17 cellular contexts compared by ENCODE assay signal in genomic region chr13:102323012-102323411, GRCh38.
DNase-seq lines count a peak whose midpoint lies in the region; ATAC-seq and TF ChIP-seq lines count a peak whose summit lies in the region.
"Had no signal": no experiment of that assay in that cellular context is flagged by ENCODE, and none has a peak within 500 bp of the region (broad histone marks: within the 10 kb centered on the region; RNA-seq: fewer than 3 reads in every experiment).

No MANE protein-coding gene starts in this region.

- H3K4me1 ChIP-seq in SK-N-SH (ENCODE audit: control insufficient read depth in 1 of 2, insufficient read depth in 2 of 2, low read depth in 1 of 2, low read length in 1 of 2), result peaks cover 4 to 38% of the 10 kb centered on the region in 2 experiments; a peak in 3 of 4 replicates
- H3K4me1 ChIP-seq: A549; BLaER1 treated with 17β-estradiol and CSF1 and Interleukin-3, amounts not matched to agents 10 nM and 100 nM; Caco-2 had no signal

- H3K9ac ChIP-seq in SK-N-SH, result no peak overlapping the region
- H3K9ac ChIP-seq in SK-N-MC (ENCODE audit: insufficient read length), result peak overlapping the region; percentile 38
- H3K9ac ChIP-seq: BLaER1 treated with 17β-estradiol and CSF1 and Interleukin-3, amounts not matched to agents 10 nM and 100 nM had no signal

- no peaks in the 10 kb centered on the region for H3K9me2 ChIP-seq in SK-N-SH

- H3K27me3 ChIP-seq in SK-N-SH (ENCODE audit: insufficient read depth), result no peaks in the 10 kb centered on the region
- H3K27me3 ChIP-seq: BLaER1 treated with 17β-estradiol and CSF1 and Interleukin-3, amounts not matched to agents 10 nM and 100 nM had no signal

- TF ChIP-seq CTCF in SK-N-SH (IDR thresholded peaks at IDR 0.05) (no peak), retinal pigment epithelial cell (conservative IDR thresholded peaks at IDR 0.05; ENCODE audit: low read depth, low read length) (no peak)

- ATAC-seq in SK-N-SH treated with all-trans-retinoic acid at 6 μM for 48 hours (no peak), HG02610 (IDR thresholded peaks at IDR 0.05; ENCODE audit: unreplicated experiment) (no peak)
- ATAC-seq: A549; CD8-positive, alpha-beta T cell had no signal

- H3K4me2 ChIP-seq in SK-N-SH, result no peak overlapping the region
- H3K4me2 ChIP-seq: A549; BLaER1 treated with 17β-estradiol and CSF1 and Interleukin-3, amounts not matched to agents 10 nM and 100 nM had no signal

- H3K27ac ChIP-seq in SK-N-SH (ENCODE audit: low read depth in 2 of 2, low read length in 1 of 2) (peak overlapping the region in 1 of 2 experiments; percentile 11; a peak in 1 of 4 replicates), SK-N-MC (peak overlapping the region; percentile 100)
- H3K27ac ChIP-seq: 22Rv1; A549; BLaER1 treated with 17β-estradiol and CSF1 and Interleukin-3, amounts not matched to agents 10 nM and 100 nM; C4-2B had no signal

- TF ChIP-seq RAD21 in SK-N-SH (IDR thresholded peaks at IDR 0.05; ENCODE audit: low read length), result no peak

- WGBS in SK-N-SH (ENCODE audit: low lambda C conversion rate), result 92% methylated on average over 1 of the region's 1 CpG

- H3K36me3 ChIP-seq in SK-N-SH (replicated peaks in 1 of 2; ENCODE audit: control insufficient read depth in 1 of 2, insufficient read depth in 2 of 2, low read length in 1 of 2) (no peaks in the 10 kb centered on the region), SK-N-MC (ENCODE audit: insufficient read depth, low read length) (no peaks in the 10 kb centered on the region)
- H3K36me3 ChIP-seq: BLaER1 treated with 17β-estradiol and CSF1 and Interleukin-3, amounts not matched to agents 10 nM and 100 nM had no signal

- H3K4me3 ChIP-seq in SK-N-SH (ENCODE audit: low read depth in 2 of 2, low read length in 1 of 2) (no peak overlapping the region), SK-N-MC (no peak overlapping the region; the same call in 1 of the 2 replicates), retinal pigment epithelial cell (ENCODE audit: low read length) (no peak overlapping the region)
- H3K4me3 ChIP-seq: A549; BLaER1 treated with 17β-estradiol and CSF1 and Interleukin-3, amounts not matched to agents 10 nM and 100 nM had no signal

- no peaks in the 10 kb centered on the region for H4K20me1 ChIP-seq in SK-N-SH (ENCODE audit: insufficient read depth)

- TF ChIP-seq EP300 in SK-N-SH (IDR thresholded peaks at IDR 0.05; ENCODE audit: borderline replicate concordance in 1 of 2, low read depth in 1 of 2, low read length in 1 of 2), result no peak

- H3K9me3 ChIP-seq in SK-N-SH (no peaks in the 10 kb centered on the region), SK-N-MC (ENCODE audit: low read depth, low read length) (no peaks in the 10 kb centered on the region)
- H3K9me3 ChIP-seq: A549; BLaER1 treated with 17β-estradiol and CSF1 and Interleukin-3, amounts not matched to agents 10 nM and 100 nM; Caco-2 had no signal

- H3F3A ChIP-seq in SK-N-SH (replicated peaks; ENCODE audit: insufficient read depth), result no peaks in the 10 kb centered on the region

- H3K79me2 ChIP-seq in SK-N-SH (ENCODE audit: insufficient read depth), result no peaks in the 10 kb centered on the region

- no peak for DNase-seq in SK-N-SH
- no peak for DNase-seq in SK-N-MC (ENCODE audit: low read depth, low spot score)
- DNase-seq in retinal pigment epithelial cell (ENCODE audit: low read depth), result peak; percentile 71
- no peak for DNase-seq in midbrain (lab: John Stamatoyannopoulos, UW)
- DNase-seq: ACHN; Caco-2; Calu3; CD4-positive, alpha-beta T cell; CD8-positive, alpha-beta T cell; DMS79 treated with DMSO at 0.1 percent for 48 hours; GF-D8 had no signal

- POLR2A ChIA-PET in SK-N-SH (lab: Yijun Ruan, JAX), result interaction anchor here (0.6 kb wide), 1 partner anchor 63 kb away, joined by 3 read pairs; no protein-coding TSS in a partner anchor

- CTCF ChIA-PET in SK-N-SH (lab: Yijun Ruan, JAX), result interaction anchor here (0.7 to 1.6 kb wide), 3 partner anchors 11 to 388 kb away, joined by 3 to 4 read pairs (median 3); no protein-coding TSS in a partner anchor

- H2AFZ ChIP-seq in SK-N-SH (ENCODE audit: low read depth), result no peak overlapping the region

TF ChIP-seq in SK-N-SH treated with all-trans-retinoic acid at 6 μM for 48 hours, 23 proteins besides CTCF, POLR2A, EP300 and RAD21:
- peak; percentile 68 for TF ChIP-seq ISL1 (CRISPR knock-in tag; IDR thresholded peaks at IDR 0.05)
- TF ChIP-seq CREB5 (CRISPR knock-in tag; IDR thresholded peaks at IDR 0.05; ENCODE audit: low read depth), result no peak

TF ChIP-seq in SK-N-SH, 30 proteins besides CTCF, POLR2A, EP300 and RAD21:
- TF ChIP-seq RFX5 (IDR thresholded peaks at IDR 0.05; ENCODE audit: low read length) (no peak), GABPA (IDR thresholded peaks at IDR 0.05; ENCODE audit: low read depth) (no peak), YY1 (IDR thresholded peaks at IDR 0.05; ENCODE audit: low read depth) (no peak), FOXJ3 (CRISPR knock-in tag; IDR thresholded peaks at IDR 0.05) (no peak)
- TF ChIP-seq, protein P1, sequence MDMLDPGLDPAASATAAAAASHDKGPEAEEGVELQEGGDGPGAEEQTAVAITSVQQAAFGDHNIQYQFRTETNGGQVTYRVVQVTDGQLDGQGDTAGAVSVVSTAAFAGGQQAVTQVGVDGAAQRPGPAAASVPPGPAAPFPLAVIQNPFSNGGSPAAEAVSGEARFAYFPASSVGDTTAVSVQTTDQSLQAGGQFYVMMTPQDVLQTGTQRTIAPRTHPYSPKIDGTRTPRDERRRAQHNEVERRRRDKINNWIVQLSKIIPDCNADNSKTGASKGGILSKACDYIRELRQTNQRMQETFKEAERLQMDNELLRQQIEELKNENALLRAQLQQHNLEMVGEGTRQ (IDR thresholded peaks at IDR 0.05; ENCODE audit: borderline replicate concordance, low read depth, low read length), result no peak
TF ChIP-seq in SK-N-SH: peak in this region for 0.
